Comparison of ENCODE assay signal across 23 cellular contexts in genomic region chr7:134630237-134630636, GRCh38.
"Had no signal": no experiment of that assay in that cellular context is flagged by ENCODE, and none has a peak within 500 bp of the region (broad histone marks: within the 10 kb centered on the region; RNA-seq: fewer than 3 reads in every experiment).

No MANE protein-coding gene starts in this region.

- H3K36me3 Mint-ChIP-seq: naive thymus-derived CD4-positive, alpha-beta T cell; stimulated activated memory B cell treated with anti-CD40 and anti-IgM and Interleukin-4, amounts not matched to agents 10 μg/mL and 1 μg/mL and 100 μg/mL, for 72 hours had no signal

- H3K27me3 ChIP-seq: right lobe of liver had no signal

- H3K4me3 Mint-ChIP-seq: naive thymus-derived CD4-positive, alpha-beta T cell; nephron progenitor cell; stimulated activated memory B cell treated with anti-CD40 and anti-IgM and Interleukin-4, amounts not matched to agents 10 μg/mL and 1 μg/mL and 100 μg/mL, for 72 hours; stimulated activated naive CD8-positive, alpha-beta T cell treated with anti-CD3 and anti-CD28 coated beads, Interleukin-15, Interleukin-2, amounts not matched to agents 100 ng/mL and 50 ng/mL, for 24 hours had no signal

- H3K27ac ChIP-seq: coronary artery, dorsolateral prefrontal cortex, esophagus squamous epithelium, hepatocyte, psoas muscle, right lobe of liver, spleen, tibial nerve, upper lobe of right lung had no signal

- H3K4me3 ChIP-seq: coronary artery, dorsolateral prefrontal cortex, esophagus squamous epithelium, hepatocyte, psoas muscle, right lobe of liver, spleen, tibial nerve, upper lobe of right lung had no signal

- H3K4me2 ChIP-seq: hepatocyte had no signal

- H3K4me1 Mint-ChIP-seq: nephron progenitor cell; stimulated activated memory B cell treated with anti-CD40 and anti-IgM and Interleukin-4, amounts not matched to agents 10 μg/mL and 1 μg/mL and 100 μg/mL, for 72 hours had no signal

- H3K36me3 ChIP-seq: esophagus squamous epithelium, right lobe of liver, spleen, tibial nerve, upper lobe of right lung had no signal

- DNase-seq: dorsolateral prefrontal cortex; effector CD8-positive, alpha-beta T cell; esophagus squamous epithelium; foreskin fibroblast; head of caudate nucleus; kidney glomerular epithelial cell; mesendoderm; naive thymus-derived CD4-positive, alpha-beta T cell; nephron progenitor cell; psoas muscle; retina; right lobe of liver; spleen; stimulated activated CD4-positive, alpha-beta T cell treated with anti-CD3 and anti-CD28 coated beads, Interleukin-15, amount 100 ng/mL, for 24 hours; stimulated activated CD4-positive, alpha-beta T cell treated with anti-CD3 and anti-CD28 coated beads, Interleukin-1b, Interleukin-23, amount 100 ng/mL, for 48 hours; stimulated activated CD4-positive, alpha-beta T cell treated with anti-CD3 and anti-CD28 coated beads, Interleukin-4, amount 100 ng/mL, for 24 hours; upper lobe of right lung had no signal

- H3K9me3 ChIP-seq: esophagus squamous epithelium, psoas muscle, right lobe of liver, spleen, tibial nerve, upper lobe of right lung had no signal

- H3K4me1 ChIP-seq: esophagus squamous epithelium, psoas muscle, right lobe of liver, upper lobe of right lung had no signal

- ATAC-seq: naive thymus-derived CD4-positive, alpha-beta T cell; psoas muscle; right lobe of liver; stimulated activated memory B cell treated with anti-CD40 and anti-IgM and Interleukin-4, amounts not matched to agents 10 μg/mL and 1 μg/mL and 100 μg/mL, for 72 hours; upper lobe of right lung had no signal

- H3K79me2 ChIP-seq: hepatocyte had no signal

- H3K9me3 Mint-ChIP-seq: naive thymus-derived CD4-positive, alpha-beta T cell; nephron progenitor cell; stimulated activated memory B cell treated with anti-CD40 and anti-IgM and Interleukin-4, amounts not matched to agents 10 μg/mL and 1 μg/mL and 100 μg/mL, for 72 hours; stimulated activated naive CD8-positive, alpha-beta T cell treated with anti-CD3 and anti-CD28 coated beads, Interleukin-15, Interleukin-2, amounts not matched to agents 100 ng/mL and 50 ng/mL, for 24 hours had no signal

- H2AFZ ChIP-seq: hepatocyte had no signal

- FAIRE-seq: endometrium had no signal

- H3K27ac Mint-ChIP-seq: naive thymus-derived CD4-positive, alpha-beta T cell; nephron progenitor cell; stimulated activated memory B cell treated with anti-CD40 and anti-IgM and Interleukin-4, amounts not matched to agents 10 μg/mL and 1 μg/mL and 100 μg/mL, for 72 hours; stimulated activated naive CD8-positive, alpha-beta T cell treated with anti-CD3 and anti-CD28 coated beads, Interleukin-15, Interleukin-2, amounts not matched to agents 100 ng/mL and 50 ng/mL, for 24 hours had no signal
